In genomic region chr11:46808804-46809431, GRCh38 we compare ENCODE assay signal across 9 cellular contexts. TPM values are rescaled to one million over a fixed set of nuclear protein-coding genes. Genes with fewer than 3 reads are reported as not detected.
A peak's percentile ranks its signal among the peaks of the same experiment; 100 is the strongest.
DNase-seq lines count a peak whose midpoint lies in the region; ATAC-seq and TF ChIP-seq lines count a peak whose summit lies in the region.
"Had no signal": no experiment of that assay in that cellular context is flagged by ENCODE, and none has a peak within 500 bp of the region (broad histone marks: within the 10 kb centered on the region; RNA-seq: fewer than 3 reads in every experiment).

No MANE protein-coding gene starts in this region.

- H3K36me3 ChIP-seq in right atrium auricular region, result peaks cover 33% of the 10 kb centered on the region

- H3K27me3 ChIP-seq in right atrium auricular region, result no peaks in the 10 kb centered on the region

- no peak overlapping the region for H3K4me3 ChIP-seq in right atrium auricular region
- H3K4me3 ChIP-seq: HAP-1 had no signal

- in situ Hi-C loops in ACHN (cut with HindIII; ENCODE audit: low pct_ligation_motif_present, low pct_unique_long_range_greater_than_20kb, low sequenced_read_pairs), result no loop called here

- no peak for ATAC-seq in HG02852 (IDR thresholded peaks at IDR 0.05; ENCODE audit: unreplicated experiment)

- H3K27ac ChIP-seq in right atrium auricular region, result no peak overlapping the region

- DNase-seq in ACHN (peak; percentile 38), RKO (ENCODE audit: low spot score) (peak; percentile 71), foreskin melanocyte (peak; percentile 56), right atrium auricular region (ENCODE audit: low spot score) (no peak)
- DNase-seq in stimulated activated CD4-positive, alpha-beta T cell treated with anti-CD3 and anti-CD28 coated beads, Interleukin-4, amount 100 ng/mL, for 1 hour, result no peak
- no peak for DNase-seq in NK-92 treated with Interleukin-12 subunit alpha and Interleukin-12 subunit beta, amount 100 ng/mL, for 24 hours (lab: John Stamatoyannopoulos, UW)

- H3K4me1 ChIP-seq in right atrium auricular region, result no peaks in the 10 kb centered on the region
- H3K4me1 ChIP-seq: HAP-1 had no signal

- no peaks in the 10 kb centered on the region for H3K9me3 ChIP-seq in right atrium auricular region
- H3K9me3 ChIP-seq: HAP-1 had no signal

- peak; percentile 34; the same call in 2 of the 3 replicates for TF ChIP-seq CTCF in GM12872 (IDR thresholded peaks at IDR 0.05; ENCODE audit: insufficient read depth, low read depth, low read length)
- peak in 1 of 2 donors; percentile 45 for TF ChIP-seq CTCF in right atrium auricular region (IDR thresholded peaks at IDR 0.05)

RNA-seq across cellular contexts. Expression of gene CKAP5, which starts 37.2 kb away (rescaled TPM):
- total RNA-seq in right atrium auricular region, result 10 to 100 TPM; 30.9 to 43.2 TPM

Comparison
In these comparisons a context has a peak if more than half of its experiments do, and no peak if none do; other contexts are left out.
1. DNase-seq: peak in ACHN (single experiment), RKO (single experiment) and foreskin melanocyte (single experiment); none in stimulated activated CD4-positive, alpha-beta T cell treated with anti-CD3 and anti-CD28 coated beads, Interleukin-4, amount 100 ng/mL, for 1 hour (single experiment), NK-92 treated with Interleukin-12 subunit alpha and Interleukin-12 subunit beta, amount 100 ng/mL, for 24 hours (single experiment) and right atrium auricular region (single experiment).